11 cellular contexts compared by ENCODE assay signal in genomic region chr4:135434936-135435335, GRCh38.
"Had no signal": no experiment of that assay in that cellular context is flagged by ENCODE, and none has a peak within 500 bp of the region (broad histone marks: within the 10 kb centered on the region; RNA-seq: fewer than 3 reads in every experiment).

No MANE protein-coding gene starts in this region.

- H3K4me3 ChIP-seq: gastroesophageal sphincter, sigmoid colon, suprapubic skin, upper lobe of right lung had no signal

- H3K36me3 ChIP-seq: gastroesophageal sphincter, sigmoid colon, suprapubic skin, upper lobe of right lung had no signal

- H3K27ac ChIP-seq: gastroesophageal sphincter, sigmoid colon, suprapubic skin, upper lobe of right lung had no signal

- H3K4me1 ChIP-seq: gastroesophageal sphincter, sigmoid colon, suprapubic skin, upper lobe of right lung had no signal

- DNase-seq: activated B cell treated with CpG ODN at 0.5 μM for 24 hours; activated CD4-positive, alpha-beta T cell treated with anti-CD3 and anti-CD28 coated beads, Interleukin-2, amount 10 ng/mL, durations not matched to agents 7 days and 5 days; activated effector memory CD4-positive, alpha-beta T cell treated with Interleukin-2 at 50 U/mL for 16 hours; activated T-cell treated with anti-CD3 and anti-CD28 coated beads, Interleukin-2, amount 50 U/mL, for 1 hour; anterior cingulate cortex; sigmoid colon; stimulated activated CD4-positive, alpha-beta T cell treated with anti-CD3 and anti-CD28 coated beads, Interleukin-2, amount 100 ng/mL, for 48 hours; stimulated activated naive CD4-positive, alpha-beta T cell treated with Interleukin-2 at 50 U/mL for 16 hours; upper lobe of right lung had no signal

- H3K9me3 ChIP-seq: upper lobe of right lung had no signal

- ATAC-seq: gastroesophageal sphincter, upper lobe of right lung had no signal

- H3K27me3 ChIP-seq: gastroesophageal sphincter, sigmoid colon, suprapubic skin, upper lobe of right lung had no signal
